ENCODE assay signal across 2 cellular contexts in genomic region chrX:71677195-71677594, GRCh38.
A peak's percentile ranks its signal among the peaks of the same experiment; 100 is the strongest.
TF ChIP-seq lines count a peak whose summit lies in the region.
"Not testable (repeated sequence)": the region's sequence is repeated elsewhere in the genome, so short reads cannot be mapped to it uniquely, and the experiment has no call there.

No MANE protein-coding gene starts in this region.

TF ChIP-seq in K562, 482 proteins besides CTCF, POLR2A, EP300 and RAD21:
- TF ChIP-seq CBFA2T2 (conservative IDR thresholded peaks at IDR 0.05): peak; percentile 71
- TF ChIP-seq ARID1B (IDR thresholded peaks at IDR 0.05): peak; percentile 41; the same call in 1 of the 2 replicates
- peak; percentile 76 for TF ChIP-seq CBFA2T3 (IDR thresholded peaks at IDR 0.05)
- peak; percentile 26 to 35; a peak in 1 of 4 replicates for TF ChIP-seq KDM1A (IDR thresholded peaks at IDR 0.05)
- TF ChIP-seq TCF3 (CRISPR knock-in tag; IDR thresholded peaks at IDR 0.05): peak; percentile 41
- TF ChIP-seq NFIC (IDR thresholded peaks at IDR 0.05): peak; percentile 22; the same call in 1 of the 2 replicates
- peak; percentile 63 for TF ChIP-seq SOX6 (IDR thresholded peaks at IDR 0.05)
- peak; percentile 16; the same call in 1 of the 2 replicates for TF ChIP-seq NCOR1 (IDR thresholded peaks at IDR 0.05)
- TF ChIP-seq TAL1 (IDR thresholded peaks at IDR 0.05): peak; percentile 62; the same call in 1 of the 2 replicates
TF ChIP-seq in K562: peak in this region for 9; not testable (repeated sequence) for 473.

TF ChIP-seq in HepG2, 621 proteins besides CTCF, POLR2A, EP300 and RAD21:
- TF ChIP-seq NR2F1 (CRISPR knock-in tag; IDR thresholded peaks at IDR 0.05): peak in 1 of 2 experiments; percentile 47; a peak in 1 of 4 replicates
- peak; percentile 77 for TF ChIP-seq BCL6 (CRISPR knock-in tag; IDR thresholded peaks at IDR 0.05)
- TF ChIP-seq FOXP1 (IDR thresholded peaks at IDR 0.05); NR2F6 (CRISPR knock-in tag; IDR thresholded peaks at IDR 0.05); SOX13 (IDR thresholded peaks at IDR 0.05); SOX6 (IDR thresholded peaks at IDR 0.05): not testable (repeated sequence)
- TF ChIP-seq FOXP1 (CRISPR knock-in tag; IDR thresholded peaks at IDR 0.05): peak; percentile 35; the same call in 1 of the 2 replicates
- 0 out of 2 replicates have a peak, but pooled peaks have one; percentile 16 for TF ChIP-seq NR2F2 (IDR thresholded peaks at IDR 0.05; ENCODE audit: borderline replicate concordance, low read depth)
- TF ChIP-seq NR2F6 (IDR thresholded peaks at IDR 0.05): 0 out of 2 replicates have a peak, but pooled peaks have one; percentile 14
- peak; percentile 24; the same call in 1 of the 2 replicates for TF ChIP-seq SOX5 (CRISPR knock-in tag; IDR thresholded peaks at IDR 0.05; ENCODE audit: borderline replicate concordance)
- TF ChIP-seq HNF4A (CRISPR knock-in tag; IDR thresholded peaks at IDR 0.05): 0 out of 2 replicates have a peak, but pooled peaks have one; percentile 10
- TF ChIP-seq SOX13 (CRISPR knock-in tag; conservative IDR thresholded peaks at IDR 0.05 in 1 of 2, IDR thresholded peaks at IDR 0.05 in 1 of 2): peak in 1 of 2 experiments; percentile 50; a peak in 2 of 4 replicates
- TF ChIP-seq SOX6 (CRISPR knock-in tag; IDR thresholded peaks at IDR 0.05): 0 out of 2 replicates have a peak, but pooled peaks have one; percentile 33
